ENCODE assay signal across 8 cellular contexts in the genomic region with DNA sequence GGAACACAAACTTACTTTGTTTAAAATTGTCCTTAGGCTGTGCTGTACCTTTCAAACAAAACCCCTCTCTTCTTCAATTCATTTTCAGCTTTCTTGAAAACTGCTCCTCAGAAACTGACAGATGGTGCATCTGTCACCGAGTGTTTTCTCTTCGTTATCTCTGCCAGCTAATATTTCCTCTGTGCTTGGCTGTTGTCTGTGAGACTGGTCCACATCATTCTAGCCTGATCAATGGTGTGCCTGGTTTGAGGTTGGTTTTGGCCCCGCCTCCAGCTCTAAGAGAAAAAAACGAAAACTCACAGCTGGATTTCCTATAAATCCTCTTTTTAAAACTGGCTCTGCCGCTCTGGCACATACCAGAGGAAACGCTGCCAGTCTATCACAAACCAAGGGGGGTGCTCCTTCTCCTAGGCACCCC.
DNase-seq lines count a peak whose midpoint lies in the region; ATAC-seq and TF ChIP-seq lines count a peak whose summit lies in the region.

No MANE protein-coding gene starts in this region.

- intact Hi-C loops in lower lobe of right lung (cut with DNase I), result no loop called here

- peaks cover 20% of the 10 kb centered on the region for H3K4me1 Mint-ChIP-seq in GM23338
- H3K4me1 Mint-ChIP-seq in T-helper 1 cell treated with Interleukin-12 subunit alpha and Interleukin-12 subunit beta and Interleukin-4 antibody, amounts not matched to agents 30 μg/mL and 1 μg/mL, for 36 hours (ENCODE audit: low read depth), result peaks cover 53% of the 10 kb centered on the region

- H3K4me1 ChIP-seq in GM23338 (ENCODE audit: insufficient read depth), result peaks cover 24% of the 10 kb centered on the region
- H3K4me1 ChIP-seq in lower lobe of right lung, result peaks cover 64% of the 10 kb centered on the region

- no peak overlapping the region for H3K4me3 Mint-ChIP-seq in GM23338
- H3K4me3 Mint-ChIP-seq in T-helper 1 cell treated with Interleukin-12 subunit alpha and Interleukin-12 subunit beta and Interleukin-4 antibody, amounts not matched to agents 30 μg/mL and 1 μg/mL, for 36 hours, result peak overlapping the region; percentile 72

- H3K36me3 ChIP-seq in GM23338 (ENCODE audit: insufficient read depth), result no peaks in the 10 kb centered on the region
- no peaks in the 10 kb centered on the region for H3K36me3 ChIP-seq in lower lobe of right lung

- H3K4me2 ChIP-seq in GM23338, result 0 out of 2 replicates have a peak overlapping the region, but pooled peaks have one; percentile 54

- no peaks in the 10 kb centered on the region for H3K36me3 Mint-ChIP-seq in GM23338 (ENCODE audit: low read depth)
- H3K36me3 Mint-ChIP-seq in T-helper 1 cell treated with Interleukin-12 subunit alpha and Interleukin-12 subunit beta and Interleukin-4 antibody, amounts not matched to agents 30 μg/mL and 1 μg/mL, for 36 hours (ENCODE audit: low read depth), result no peaks in the 10 kb centered on the region

- H3K9me3 Mint-ChIP-seq in GM23338, result no peaks in the 10 kb centered on the region; the same call in 2 of the 3 replicates
- no peaks in the 10 kb centered on the region for H3K9me3 Mint-ChIP-seq in T-helper 1 cell treated with Interleukin-12 subunit alpha and Interleukin-12 subunit beta and Interleukin-4 antibody, amounts not matched to agents 30 μg/mL and 1 μg/mL, for 36 hours

- H3K27ac Mint-ChIP-seq in GM23338, result no peak overlapping the region
- peak overlapping the region; percentile 75 for H3K27ac Mint-ChIP-seq in T-helper 1 cell treated with Interleukin-12 subunit alpha and Interleukin-12 subunit beta and Interleukin-4 antibody, amounts not matched to agents 30 μg/mL and 1 μg/mL, for 36 hours

- no peaks in the 10 kb centered on the region for H3K79me2 ChIP-seq in GM23338 (replicated peaks; ENCODE audit: insufficient read depth)

- no peaks in the 10 kb centered on the region for H4K20me1 ChIP-seq in GM23338 (replicated peaks; ENCODE audit: insufficient read depth)

- no peak overlapping the region for H3K4me3 ChIP-seq in GM23338
- peak overlapping the region; percentile 36 for H3K4me3 ChIP-seq in lower lobe of right lung

- H3K27me3 ChIP-seq in GM23338 (ENCODE audit: insufficient read depth), result no peaks in the 10 kb centered on the region
- H3K27me3 ChIP-seq in lower lobe of right lung (ENCODE audit: low read depth), result no peaks in the 10 kb centered on the region

- H3K27ac ChIP-seq in GM23338 (ENCODE audit: low read depth) (no peak overlapping the region), lower lobe of right lung (peak overlapping the region; percentile 77)

- DNase-seq in DMS 273 treated with DMSO at 0.1 percent for 48 hours (lab: John Stamatoyannopoulos, UW), result peak; percentile 7
- peak; percentile 32 for DNase-seq in GM23338 (ENCODE audit: low spot score)
- DNase-seq in lower lobe of right lung, result no peak
- DNase-seq in SKM-1 (lab: John Stamatoyannopoulos, UW; ENCODE audit: unreplicated experiment), result no peak
- DNase-seq in DMS153 treated with DMSO at 0.1 percent for 48 hours (lab: John Stamatoyannopoulos, UW; ENCODE audit: unreplicated experiment), result no peak
- DNase-seq in iPS-NIHi7 (ENCODE audit: extremely low spot score), result no peak
- no peak for DNase-seq in effector CD4-positive, alpha-beta T cell

- peaks cover 2% of the 10 kb centered on the region for H3K27me3 Mint-ChIP-seq in GM23338 (ENCODE audit: insufficient read depth, low read depth, poor library complexity)
- H3K27me3 Mint-ChIP-seq in T-helper 1 cell treated with Interleukin-12 subunit alpha and Interleukin-12 subunit beta and Interleukin-4 antibody, amounts not matched to agents 30 μg/mL and 1 μg/mL, for 36 hours (ENCODE audit: low read depth), result peaks cover 2% of the 10 kb centered on the region

- ATAC-seq in GM23338 (peak; percentile 25; the same call in 1 of the 3 replicates), lower lobe of right lung (no peak)

- TF ChIP-seq CTCF in GM23338 (conservative IDR thresholded peaks at IDR 0.05; ENCODE audit: low read depth in 2 of 2), result no peak
- TF ChIP-seq CTCF in lower lobe of right lung (IDR thresholded peaks at IDR 0.05), result no peak

- H2AFZ ChIP-seq in GM23338, result no peak overlapping the region

- no peaks in the 10 kb centered on the region for H3K9me3 ChIP-seq in lower lobe of right lung

- peaks cover 5% of the 10 kb centered on the region; the same call in 1 of the 2 replicates for H3K9me2 ChIP-seq in GM23338 (ENCODE audit: insufficient read depth)

- no peaks in the 10 kb centered on the region for H3F3A ChIP-seq in GM23338 (replicated peaks; ENCODE audit: low read depth)

TF ChIP-seq in GM23338, 12 proteins besides CTCF, POLR2A, EP300 and RAD21:
- TF ChIP-seq, protein P1, sequence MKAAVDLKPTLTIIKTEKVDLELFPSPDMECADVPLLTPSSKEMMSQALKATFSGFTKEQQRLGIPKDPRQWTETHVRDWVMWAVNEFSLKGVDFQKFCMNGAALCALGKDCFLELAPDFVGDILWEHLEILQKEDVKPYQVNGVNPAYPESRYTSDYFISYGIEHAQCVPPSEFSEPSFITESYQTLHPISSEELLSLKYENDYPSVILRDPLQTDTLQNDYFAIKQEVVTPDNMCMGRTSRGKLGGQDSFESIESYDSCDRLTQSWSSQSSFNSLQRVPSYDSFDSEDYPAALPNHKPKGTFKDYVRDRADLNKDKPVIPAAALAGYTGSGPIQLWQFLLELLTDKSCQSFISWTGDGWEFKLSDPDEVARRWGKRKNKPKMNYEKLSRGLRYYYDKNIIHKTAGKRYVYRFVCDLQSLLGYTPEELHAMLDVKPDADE (IDR thresholded peaks at IDR 0.05), result no peak
- no peak for TF ChIP-seq ZNF462 (CRISPR knock-in tag; IDR thresholded peaks at IDR 0.05)
- no peak for TF ChIP-seq EZH2phosphoT487 (IDR thresholded peaks at IDR 0.05; ENCODE audit: unreplicated experiment)
- no peak for TF ChIP-seq JUNB (IDR thresholded peaks at IDR 0.05; ENCODE audit: unreplicated experiment)
- no peak for TF ChIP-seq NANOG (IDR thresholded peaks at IDR 0.05; ENCODE audit: borderline replicate concordance)

Comparison
In these comparisons a context has a peak if more than half of its experiments do, and no peak if none do; other contexts are left out.
1. DNase-seq: peak in DMS 273 treated with DMSO at 0.1 percent for 48 hours (single experiment) and GM23338 (single experiment); none in lower lobe of right lung (single experiment), SKM-1 (single experiment), DMS153 treated with DMSO at 0.1 percent for 48 hours (single experiment), iPS-NIHi7 (single experiment) and effector CD4-positive, alpha-beta T cell (single experiment).